8 cellular contexts compared by ENCODE assay signal in genomic region chr11:46361283-46362145, GRCh38. TPM values are rescaled to one million over a fixed set of nuclear protein-coding genes. Genes with fewer than 3 reads are reported as not detected.
DNase-seq lines count a peak whose midpoint lies in the region; ATAC-seq, FAIRE-seq and TF ChIP-seq lines count a peak whose summit lies in the region.

No MANE protein-coding gene starts in this region.

- no peaks in the 10 kb centered on the region for H3K36me3 ChIP-seq in kidney (ENCODE audit: control insufficient read depth in 1 of 2, insufficient read depth in 2 of 2, low read length in 2 of 2)

- ATAC-seq in HG03439 (IDR thresholded peaks at IDR 0.05; ENCODE audit: unreplicated experiment) (peak; percentile 75), SK-N-SH treated with all-trans-retinoic acid at 6 μM for 48 hours (peak; percentile 47)

- H3K9me3 ChIP-seq in kidney (ENCODE audit: control insufficient read depth in 1 of 2, low read length in 2 of 2): no peaks in the 10 kb centered on the region

- H3K27ac ChIP-seq in kidney (ENCODE audit: low read depth in 2 of 2, low read length in 2 of 2): peak overlapping the region; percentile 26 to 71

- TF ChIP-seq CTCF in AG10803 (conservative IDR thresholded peaks at IDR 0.05; ENCODE audit: low read length) (no peak), kidney (IDR thresholded peaks at IDR 0.05; ENCODE audit: borderline replicate concordance, extremely low read depth, insufficient read depth) (no peak)

- peak overlapping the region; percentile 33 to 61 for H3K9ac ChIP-seq in kidney (ENCODE audit: low read length in 2 of 2)

- intact Hi-C loops in kidney (cut with DNase I): no loop called here

- H3K4me3 ChIP-seq in AG10803 (ENCODE audit: low read length): no peak overlapping the region
- peak overlapping the region in 1 of 2 donors; percentile 21 for H3K4me3 ChIP-seq in kidney (ENCODE audit: low read length in 2 of 2)

- FAIRE-seq in kidney (lab: Jason Lieb, UNC): no peak

- DNase-seq in AG10803 (ENCODE audit: low read depth) (peak; percentile 54), GM19240 (ENCODE audit: insufficient read length, low spot score) (peak; percentile 97), anterior cingulate cortex (lab: John Stamatoyannopoulos, UW) (peak in 48 of 58 donors; percentile 29 to 91 (median 61)), kidney (peak; percentile 90), HCEC 1CT (no peak)
- peak; percentile 69 for DNase-seq in stimulated activated CD4-positive, alpha-beta T cell treated with anti-CD3 and anti-CD28 coated beads, Interleukin-4, amount 100 ng/mL, for 1 hour

- H3K4me1 ChIP-seq in kidney (ENCODE audit: control insufficient read depth in 1 of 2, insufficient read depth in 1 of 2, low read depth in 1 of 2, low read length in 2 of 2): peaks cover 21 to 44% of the 10 kb centered on the region in 2 donors

TF ChIP-seq in SK-N-SH treated with all-trans-retinoic acid at 6 μM for 48 hours, 23 proteins besides CTCF, POLR2A, EP300 and RAD21:
- TF ChIP-seq POU6F1 (CRISPR knock-in tag; IDR thresholded peaks at IDR 0.05; ENCODE audit: borderline replicate concordance, low read depth) (no peak), PATZ1 (CRISPR knock-in tag; IDR thresholded peaks at IDR 0.05; ENCODE audit: borderline replicate concordance) (no peak), BACH2 (CRISPR knock-in tag; IDR thresholded peaks at IDR 0.05; ENCODE audit: borderline replicate concordance) (no peak), ZFP3 (CRISPR knock-in tag; IDR thresholded peaks at IDR 0.05) (0 out of 2 replicates have a peak, but pooled peaks have one; percentile 26), RARB (CRISPR knock-in tag; IDR thresholded peaks at IDR 0.05) (no peak), TSHZ2 (CRISPR knock-in tag; IDR thresholded peaks at IDR 0.05) (no peak), CREB5 (CRISPR knock-in tag; IDR thresholded peaks at IDR 0.05; ENCODE audit: low read depth) (no peak)

RNA-seq across cellular contexts. Expression of gene DGKZ, which starts 14.3 kb away (rescaled TPM):
- 50.6 TPM for total RNA-seq in kidney
- 48.5 TPM for polyA plus RNA-seq in kidney (ENCODE audit: insufficient read depth, low read depth, low replicate concordance)

RNA-seq across cellular contexts. Expression of gene MDK, which starts 20.0 kb away (rescaled TPM):
- total RNA-seq in kidney: 38.3 TPM
- polyA plus RNA-seq in kidney (ENCODE audit: insufficient read depth, low read depth, low replicate concordance): 26.3 TPM

RNA-seq across cellular contexts. Expression of gene CHRM4, which starts 30.1 kb away (rescaled TPM):
- total RNA-seq in kidney: 0.16 TPM
- not detected for polyA plus RNA-seq in kidney (ENCODE audit: insufficient read depth, low read depth, low replicate concordance)
